In genomic region chr5:40872253-40872652, GRCh38 we compare ENCODE assay signal across 10 cellular contexts. TPM values are rescaled to one million over a fixed set of nuclear protein-coding genes. Genes with fewer than 3 reads are reported as not detected.
"Had no signal": no experiment of that assay in that cellular context is flagged by ENCODE, and none has a peak within 500 bp of the region (broad histone marks: within the 10 kb centered on the region; RNA-seq: fewer than 3 reads in every experiment).

No MANE protein-coding gene starts in this region.

RNA-seq across cellular contexts. Expression of gene C7, which starts 37.0 kb away (rescaled TPM):
- total RNA-seq: activated CD4-positive, alpha-beta memory T cell treated with anti-CD3 and anti-CD28 coated beads, Interleukin-2, amount 10 ng/mL, durations not matched to agents 7 days and 5 days; activated CD4-positive, alpha-beta T cell treated with anti-CD3 and anti-CD28 coated beads for 36 hours; activated CD4-positive, alpha-beta T cell treated with anti-CD3 and anti-CD28 coated beads, Interleukin-2, amount 10 ng/mL, durations not matched to agents 7 days and 5 days; activated CD8-positive, alpha-beta memory T cell treated with anti-CD3 and anti-CD28 coated beads, Interleukin-2, amount 10 ng/mL, durations not matched to agents 7 days and 5 days; activated CD8-positive, alpha-beta T cell treated with anti-CD3 and anti-CD28 coated beads, Interleukin-2, amount 10 ng/mL, durations not matched to agents 7 days and 5 days; activated naive CD8-positive, alpha-beta T cell treated with anti-CD3 and anti-CD28 coated beads, Interleukin-2, amount 10 ng/mL, durations not matched to agents 7 days and 5 days; activated T-helper 2 cell treated with anti-CD3 and anti-CD28 coated beads, Interferon-gamma antibody, Interleukin-2, Interleukin-4, amounts not matched to agents 10 μg/mL and 5 μg/mL and 100 μg/mL, durations not matched to agents 14 hours and 24 hours and 36 hours; chondrocyte; T-helper 17 cell; T-helper 2 cell treated with Interferon-gamma antibody and Interleukin-4, amounts not matched to agents 100 ng/mL and 5 ng/mL, for 36 hours had no signal
